1 cellular context compared by ENCODE assay signal in the genomic region with DNA sequence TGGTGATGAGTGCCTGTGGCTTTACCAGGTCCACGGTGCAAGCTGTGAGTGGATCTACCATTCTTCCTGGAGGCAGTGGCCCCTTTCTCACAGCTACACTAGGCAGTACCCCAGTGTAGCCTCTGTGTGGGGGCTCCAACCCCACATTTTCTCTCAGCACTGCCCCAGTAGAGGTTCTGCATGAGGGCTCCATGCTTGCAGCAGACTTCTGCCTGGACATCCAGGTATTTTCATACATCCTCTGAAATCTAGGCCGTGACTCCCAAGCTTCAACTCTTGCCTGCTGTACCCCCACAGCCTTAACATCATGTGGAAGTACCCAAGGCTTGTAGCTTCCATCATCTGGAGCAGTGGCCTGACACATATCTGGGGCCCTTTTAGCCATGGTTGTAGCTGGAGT.
TF ChIP-seq lines count a peak whose summit lies in the region.

No MANE protein-coding gene starts in this region.

TF ChIP-seq in liver, 16 proteins besides CTCF, POLR2A, EP300 and RAD21 (continued from another document):
- no peak for TF ChIP-seq YY1 (IDR thresholded peaks at IDR 0.05)
